6 cellular contexts compared by ENCODE assay signal in genomic region chr18:65786400-65786948, GRCh38. TPM values are rescaled to one million over a fixed set of nuclear protein-coding genes. Genes with fewer than 3 reads are reported as not detected.
"Had no signal": no experiment of that assay in that cellular context is flagged by ENCODE, and none has a peak within 500 bp of the region (broad histone marks: within the 10 kb centered on the region; RNA-seq: fewer than 3 reads in every experiment).

No MANE protein-coding gene starts in this region.

- H3K4me3 ChIP-seq: GM23338 had no signal

- DNase-seq: H9, HCEC 1CT had no signal

- H2AFZ ChIP-seq: GM23338 had no signal

- H3K4me2 ChIP-seq: GM23338 had no signal

- ATAC-seq: GM23338, HepG2 had no signal

- H3K27ac ChIP-seq: HL-60 had no signal

RNA-seq across cellular contexts. Expression of gene CDH7, which starts 35.7 kb away (rescaled TPM):
- total RNA-seq: HepG2 had no signal
- polyA plus RNA-seq: HepG2, IgD-negative memory B cell had no signal
